Comparison of ENCODE assay signal across 1 cellular context in the genomic region with DNA sequence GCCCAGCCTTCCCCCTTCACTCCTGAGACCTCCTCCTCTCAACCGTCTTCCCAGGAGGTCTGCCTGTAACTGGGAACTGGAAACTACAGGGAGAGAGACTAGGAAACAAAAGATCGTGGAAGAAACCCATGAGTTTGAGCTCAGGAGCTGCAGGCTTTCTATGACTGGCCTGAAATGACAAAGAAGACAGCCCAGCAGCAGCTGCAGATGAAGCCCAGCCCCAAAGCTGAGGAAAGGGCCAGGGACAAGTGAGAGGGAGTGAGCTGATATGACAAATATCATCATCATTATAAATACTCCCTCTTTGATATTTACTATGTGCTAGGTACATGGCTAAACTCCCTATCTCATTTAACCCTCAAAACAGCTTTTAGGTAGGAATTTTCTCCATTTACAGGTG.
TF ChIP-seq lines count a peak whose summit lies in the region.

No MANE protein-coding gene starts in this region.

TF ChIP-seq in GM23338, 12 proteins besides CTCF, POLR2A, EP300 and RAD21 (continued from another document):
- TF ChIP-seq, protein P1, sequence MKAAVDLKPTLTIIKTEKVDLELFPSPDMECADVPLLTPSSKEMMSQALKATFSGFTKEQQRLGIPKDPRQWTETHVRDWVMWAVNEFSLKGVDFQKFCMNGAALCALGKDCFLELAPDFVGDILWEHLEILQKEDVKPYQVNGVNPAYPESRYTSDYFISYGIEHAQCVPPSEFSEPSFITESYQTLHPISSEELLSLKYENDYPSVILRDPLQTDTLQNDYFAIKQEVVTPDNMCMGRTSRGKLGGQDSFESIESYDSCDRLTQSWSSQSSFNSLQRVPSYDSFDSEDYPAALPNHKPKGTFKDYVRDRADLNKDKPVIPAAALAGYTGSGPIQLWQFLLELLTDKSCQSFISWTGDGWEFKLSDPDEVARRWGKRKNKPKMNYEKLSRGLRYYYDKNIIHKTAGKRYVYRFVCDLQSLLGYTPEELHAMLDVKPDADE (IDR thresholded peaks at IDR 0.05) = no peak
- TF ChIP-seq POLR2AphosphoS5 (IDR thresholded peaks at IDR 0.05; ENCODE audit: low read depth) (no peak), JUNB (IDR thresholded peaks at IDR 0.05; ENCODE audit: unreplicated experiment) (no peak), STAT1 (IDR thresholded peaks at IDR 0.05; ENCODE audit: unreplicated experiment) (no peak)
- TF ChIP-seq, protein P2, sequence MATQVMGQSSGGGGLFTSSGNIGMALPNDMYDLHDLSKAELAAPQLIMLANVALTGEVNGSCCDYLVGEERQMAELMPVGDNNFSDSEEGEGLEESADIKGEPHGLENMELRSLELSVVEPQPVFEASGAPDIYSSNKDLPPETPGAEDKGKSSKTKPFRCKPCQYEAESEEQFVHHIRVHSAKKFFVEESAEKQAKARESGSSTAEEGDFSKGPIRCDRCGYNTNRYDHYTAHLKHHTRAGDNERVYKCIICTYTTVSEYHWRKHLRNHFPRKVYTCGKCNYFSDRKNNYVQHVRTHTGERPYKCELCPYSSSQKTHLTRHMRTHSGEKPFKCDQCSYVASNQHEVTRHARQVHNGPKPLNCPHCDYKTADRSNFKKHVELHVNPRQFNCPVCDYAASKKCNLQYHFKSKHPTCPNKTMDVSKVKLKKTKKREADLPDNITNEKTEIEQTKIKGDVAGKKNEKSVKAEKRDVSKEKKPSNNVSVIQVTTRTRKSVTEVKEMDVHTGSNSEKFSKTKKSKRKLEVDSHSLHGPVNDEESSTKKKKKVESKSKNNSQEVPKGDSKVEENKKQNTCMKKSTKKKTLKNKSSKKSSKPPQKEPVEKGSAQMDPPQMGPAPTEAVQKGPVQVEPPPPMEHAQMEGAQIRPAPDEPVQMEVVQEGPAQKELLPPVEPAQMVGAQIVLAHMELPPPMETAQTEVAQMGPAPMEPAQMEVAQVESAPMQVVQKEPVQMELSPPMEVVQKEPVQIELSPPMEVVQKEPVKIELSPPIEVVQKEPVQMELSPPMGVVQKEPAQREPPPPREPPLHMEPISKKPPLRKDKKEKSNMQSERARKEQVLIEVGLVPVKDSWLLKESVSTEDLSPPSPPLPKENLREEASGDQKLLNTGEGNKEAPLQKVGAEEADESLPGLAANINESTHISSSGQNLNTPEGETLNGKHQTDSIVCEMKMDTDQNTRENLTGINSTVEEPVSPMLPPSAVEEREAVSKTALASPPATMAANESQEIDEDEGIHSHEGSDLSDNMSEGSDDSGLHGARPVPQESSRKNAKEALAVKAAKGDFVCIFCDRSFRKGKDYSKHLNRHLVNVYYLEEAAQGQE (IDR thresholded peaks at IDR 0.05; ENCODE audit: unreplicated experiment) = no peak
